In the genomic region with DNA sequence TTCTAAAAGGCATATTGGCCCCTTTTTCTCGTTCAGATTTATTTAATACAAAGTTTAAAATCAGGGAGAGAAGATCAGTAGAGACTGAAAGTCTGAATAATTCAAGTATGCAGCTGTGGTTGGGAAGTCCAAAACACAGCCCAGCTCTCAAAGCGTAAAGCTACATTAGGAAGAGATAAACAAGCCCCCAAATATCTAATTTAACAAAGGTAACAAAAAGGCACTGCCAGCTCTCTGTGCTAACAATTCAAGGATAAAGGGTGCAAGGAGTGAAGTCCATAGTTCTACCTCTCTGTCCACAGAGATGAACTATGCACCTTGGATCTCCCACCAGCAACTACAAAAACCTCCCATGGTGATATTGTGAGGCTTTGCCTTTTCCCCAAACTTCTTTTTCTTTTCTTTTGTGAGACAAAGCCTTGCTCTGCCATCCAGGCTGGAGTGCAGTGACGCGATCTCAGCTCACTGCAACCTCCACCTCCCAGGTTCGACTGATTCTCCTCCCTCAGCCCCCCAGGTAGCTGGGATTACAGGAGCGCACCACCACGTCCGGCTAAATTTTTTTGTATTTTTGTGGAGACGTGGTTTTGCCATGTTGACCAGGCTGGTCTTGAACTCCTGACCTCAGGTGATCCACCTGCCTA, we compare ENCODE assay signal across 19 cellular contexts.
DNase-seq lines count a peak whose midpoint lies in the region; ATAC-seq, FAIRE-seq and TF ChIP-seq lines count a peak whose summit lies in the region.
"Had no signal": no experiment of that assay in that cellular context is flagged by ENCODE, and none has a peak within 500 bp of the region (broad histone marks: within the 10 kb centered on the region; RNA-seq: fewer than 3 reads in every experiment).

No MANE protein-coding gene starts in this region.

- H3K4me3 ChIP-seq in esophagus muscularis mucosa (no peak overlapping the region), HepG2 (replicated peaks in 1 of 3; ENCODE audit: insufficient read depth in 1 of 3, low read depth in 2 of 3, low read length in 3 of 3) (no peak overlapping the region)
- H3K4me3 ChIP-seq: K562 had no signal

- no TSS peak for BruUV-seq in HepG2 (replicated peaks; lab: Mats Ljungman, UMichigan)

- peak; percentile 19 to 34 for DNase-seq in NCI-H2081 (lab: John Stamatoyannopoulos, UW)
- DNase-seq in NCI-H2081 treated with DMSO at 0.1 percent for 48 hours (lab: John Stamatoyannopoulos, UW), result no peak
- DNase-seq in NCI-H146 (lab: John Stamatoyannopoulos, UW), result peak; percentile 77
- DNase-seq in esophagus muscularis mucosa (ENCODE audit: extremely low spot score), result peak; percentile 42
- no peak for DNase-seq in HepG2 (ENCODE audit: low spot score)
- no peak for DNase-seq in HUDEP-2 (lab: John Stamatoyannopoulos, UW; ENCODE audit: unreplicated experiment in 76 of 76)
- DNase-seq in caudate nucleus (lab: John Stamatoyannopoulos, UW), result no peak
- DNase-seq in activated effector memory CD4-positive, alpha-beta T cell treated with anti-CD3 and anti-CD28 coated beads, Interleukin-2, amount 50 U/mL, for 16 hours, result no peak
- DNase-seq: AML-193, DMS79, H7, NCI-H1105 treated with DMSO at 0.1 percent for 48 hours, NCI-H187, SIG-M5 had no signal

- TF ChIP-seq RAD21 in HepG2 (CRISPR knock-in tag; IDR thresholded peaks at IDR 0.05), result no peak

- H3K4me2 ChIP-seq in HepG2 (ENCODE audit: low read depth, low read length), result no peak overlapping the region

- WGBS in esophagus muscularis mucosa, result 88% methylated on average over 9 of the region's 9 CpGs
- 66% methylated on average over 9 of the region's 9 CpGs for WGBS in HepG2 (ENCODE audit: low lambda C conversion rate)

- no peaks in the 10 kb centered on the region for H4K20me1 ChIP-seq in HepG2 (ENCODE audit: insufficient read depth, low read length)

- no peaks in the 10 kb centered on the region for H3K9me3 ChIP-seq in esophagus muscularis mucosa
- no peaks in the 10 kb centered on the region for H3K9me3 ChIP-seq in HepG2 (ENCODE audit: low read length)

- no peaks in the 10 kb centered on the region for H3K79me2 ChIP-seq in HepG2 (ENCODE audit: insufficient read depth, low read length)

- in situ Hi-C loops in HepG2 (cut with HindIII; ENCODE audit: extremely low pct_ligation_motif_present, low pct_unique_long_range_greater_than_20kb), result no loop called here

- ATAC-seq in HepG2, result no peak
- ATAC-seq: K562, SK-N-SH treated with all-trans-retinoic acid at 6 μM for 48 hours had no signal

- H3K27me3 ChIP-seq in esophagus muscularis mucosa (no peaks in the 10 kb centered on the region), HepG2 (ENCODE audit: control insufficient read depth in 1 of 2, insufficient read depth in 2 of 2, low read length in 2 of 2) (no peaks in the 10 kb centered on the region)

- TF ChIP-seq CTCF in esophagus muscularis mucosa (IDR thresholded peaks at IDR 0.05) (no peak), HepG2 (CRISPR knock-in tag; IDR thresholded peaks at IDR 0.05) (no peak)

- FAIRE-seq in HepG2 (lab: Jason Lieb, UNC), result no peak
- FAIRE-seq: D721Med, K562 had no signal

- H3K27ac ChIP-seq in esophagus muscularis mucosa (replicated peaks in 1 of 4) (no peak overlapping the region), HepG2 (ENCODE audit: extremely low read length, insufficient read depth, low read length) (no peak overlapping the region), caudate nucleus (ENCODE audit: low read depth, low read length) (no peak overlapping the region)
- H3K27ac ChIP-seq: 22Rv1, C4-2B had no signal

- no peaks in the 10 kb centered on the region for H3K36me3 ChIP-seq in esophagus muscularis mucosa
- H3K36me3 ChIP-seq in HepG2 (replicated peaks in 1 of 2; ENCODE audit: control insufficient read depth in 1 of 2, insufficient read depth in 2 of 2, low read length in 2 of 2), result no peaks in the 10 kb centered on the region

- no peak overlapping the region for H2AFZ ChIP-seq in HepG2 (ENCODE audit: low read length)

- CTCF ChIA-PET in HepG2 (lab: Yijun Ruan, JAX; ENCODE audit: low intra/inter-chr PET ratio, low total read pairs), result no interaction called here

- intact Hi-C loops in esophagus muscularis mucosa (cut with DNase I), result no loop called here
- intact Hi-C loops in HepG2 (cut with micrococcal nuclease; ENCODE audit: unreplicated experiment), result no loop called here

- H3K4me1 ChIP-seq in esophagus muscularis mucosa, result peaks cover 9 to 24% (median 22%) of the 10 kb centered on the region in 4 donors
- peaks cover 8% of the 10 kb centered on the region; the same call in 1 of the 2 replicates for H3K4me1 ChIP-seq in HepG2 (ENCODE audit: insufficient read depth, low read length)

- POLR2A ChIA-PET in HepG2 (lab: Yijun Ruan, JAX), result no interaction called here

- TF ChIP-seq POLR2A in esophagus muscularis mucosa (IDR thresholded peaks at IDR 0.05; ENCODE audit: low read depth) (no peak), HepG2 (IDR thresholded peaks at IDR 0.05; ENCODE audit: insufficient read depth in 1 of 2, low read depth in 2 of 2, low read length in 2 of 2) (no peak)

- TF ChIP-seq EP300 in esophagus muscularis mucosa (IDR thresholded peaks at IDR 0.05) (no peak), HepG2 (IDR thresholded peaks at IDR 0.05; ENCODE audit: low read depth in 2 of 2, low read length in 2 of 2) (no peak), HepG2 (CRISPR knock-in tag; IDR thresholded peaks at IDR 0.05; ENCODE audit: borderline replicate concordance) (no peak)

- no peak overlapping the region for H3K9ac ChIP-seq in HepG2 (ENCODE audit: insufficient read depth, low read depth, low read length)

TF ChIP-seq in HepG2, 621 proteins besides CTCF, POLR2A, EP300 and RAD21:
- TF ChIP-seq HNF4A (CRISPR knock-in tag; IDR thresholded peaks at IDR 0.05), result peak; percentile 38; the same call in 1 of the 2 replicates
- TF ChIP-seq ETS1 (CRISPR knock-in tag; IDR thresholded peaks at IDR 0.05), result no peak
- TF ChIP-seq AFF4 (CRISPR knock-in tag; IDR thresholded peaks at IDR 0.05), result no peak
- peak; percentile 34; the same call in 1 of the 2 replicates for TF ChIP-seq NCOR1 (IDR thresholded peaks at IDR 0.05; ENCODE audit: borderline replicate concordance, low read length)
TF ChIP-seq in HepG2: peak in this region for 2.

Comparison
In these comparisons a context has a peak if more than half of its experiments do, and no peak if none do; other contexts are left out.
1. DNase-seq: peak in NCI-H2081 (2 of 2), NCI-H146 (single experiment) and esophagus muscularis mucosa (single experiment); none in NCI-H2081 treated with DMSO at 0.1 percent for 48 hours (single experiment), HepG2 (single experiment), HUDEP-2 (0 of 76), caudate nucleus (0 of 61) and activated effector memory CD4-positive, alpha-beta T cell treated with anti-CD3 and anti-CD28 coated beads, Interleukin-2, amount 50 U/mL, for 16 hours (single experiment).